29 cellular contexts compared by ENCODE assay signal in genomic region chr18:12014091-12014490, GRCh38. TPM values are rescaled to one million over a fixed set of nuclear protein-coding genes. Genes with fewer than 3 reads are reported as not detected.
A peak's percentile ranks its signal among the peaks of the same experiment; 100 is the strongest.
DNase-seq lines count a peak whose midpoint lies in the region; ATAC-seq, FAIRE-seq and TF ChIP-seq lines count a peak whose summit lies in the region.
"Had no signal": no experiment of that assay in that cellular context is flagged by ENCODE, and none has a peak within 500 bp of the region (broad histone marks: within the 10 kb centered on the region; RNA-seq: fewer than 3 reads in every experiment).

No MANE protein-coding gene starts in this region.

- peaks cover 16% of the 10 kb centered on the region for H3K36me3 Mint-ChIP-seq in neural progenitor cell

- H3K4me1 ChIP-seq in heart left ventricle = peaks cover 0 to 41% (median 9%) of the 10 kb centered on the region in 12 donors
- peaks cover 0 to 25% of the 10 kb centered on the region in 2 donors for H3K4me1 ChIP-seq in right atrium auricular region
- H3K4me1 ChIP-seq in esophagus squamous epithelium = peaks cover 32 to 85% (median 75%) of the 10 kb centered on the region in 3 donors
- no peaks in the 10 kb centered on the region for H3K4me1 ChIP-seq in neural progenitor cell
- peaks cover 83 to 86% of the 10 kb centered on the region in 2 donors for H3K4me1 ChIP-seq in thyroid gland

- FAIRE-seq in GM12891 (lab: Jason Lieb, UNC) = no peak
- FAIRE-seq: small intestine had no signal

- DNase-seq in heart left ventricle (no peak), right atrium auricular region (ENCODE audit: low spot score) (no peak), esophagus squamous epithelium (lab: John Stamatoyannopoulos, UW) (no peak), neural progenitor cell (ENCODE audit: low spot score) (no peak), thyroid gland (no peak), GM12891 (ENCODE audit: insufficient read length, low spot score) (no peak)
- DNase-seq: activated CD4-positive, alpha-beta T cell treated with anti-CD3 and anti-CD28 coated beads for 1 hour; activated CD8-positive, alpha-beta memory T cell treated with anti-CD3 and anti-CD28 coated beads, Interleukin-2, amount 50 U/mL, for 48 hours; activated CD8-positive, alpha-beta T cell treated with anti-CD3 and anti-CD28 coated beads for 36 hours; activated naive CD4-positive, alpha-beta T cell treated with anti-CD3 and anti-CD28 coated beads for 36 hours; COR-L47; DMS79; effector CD4-positive, alpha-beta T cell; GF-D8; head of caudate nucleus; HFFc6; NCI-H146; NCI-H345; occipital lobe; SHP77 treated with DMSO at 0.1 percent for 48 hours; small intestine; stimulated activated naive CD4-positive, alpha-beta T cell had no signal

- no peaks in the 10 kb centered on the region for H3K79me2 ChIP-seq in neural progenitor cell (ENCODE audit: low read depth)

- intact Hi-C loops in heart left ventricle (cut with DNase I) (no loop called here), esophagus squamous epithelium (cut with DNase I) (no loop called here), thyroid gland (cut with DNase I) (no loop called here)

- H3K27me3 ChIP-seq in heart left ventricle (no peaks in the 10 kb centered on the region), right atrium auricular region (no peaks in the 10 kb centered on the region), esophagus squamous epithelium (no peaks in the 10 kb centered on the region), neural progenitor cell (no peaks in the 10 kb centered on the region), thyroid gland (no peaks in the 10 kb centered on the region)

- no peak for TF ChIP-seq CTCF in heart left ventricle (IDR thresholded peaks at IDR 0.05)
- no peak for TF ChIP-seq CTCF in right atrium auricular region (IDR thresholded peaks at IDR 0.05)
- no peak for TF ChIP-seq CTCF in esophagus squamous epithelium (IDR thresholded peaks at IDR 0.05)
- no peak for TF ChIP-seq CTCF in neural progenitor cell (IDR thresholded peaks at IDR 0.05)
- TF ChIP-seq CTCF in thyroid gland (IDR thresholded peaks at IDR 0.05) = no peak

- no peaks in the 10 kb centered on the region for H3F3A ChIP-seq in neural progenitor cell (ENCODE audit: low read depth)

- no peak overlapping the region for H3K4me3 ChIP-seq in heart left ventricle
- H3K4me3 ChIP-seq in right atrium auricular region = no peak overlapping the region
- no peak overlapping the region for H3K4me3 ChIP-seq in esophagus squamous epithelium
- no peak overlapping the region for H3K4me3 ChIP-seq in neural progenitor cell
- H3K4me3 ChIP-seq in thyroid gland (replicated peaks in 1 of 3) = no peak overlapping the region

- ATAC-seq in heart left ventricle = no peak
- ATAC-seq in GM19395 (IDR thresholded peaks at IDR 0.05; ENCODE audit: unreplicated experiment) = no peak
- no peak for ATAC-seq in GM21423 (IDR thresholded peaks at IDR 0.05; ENCODE audit: unreplicated experiment)
- ATAC-seq: activated CD8-positive, alpha-beta T cell treated with anti-CD3 and anti-CD28 coated beads for 36 hours; Panc1 had no signal

- no peak overlapping the region for H3K9ac ChIP-seq in neural progenitor cell

- peaks cover 5% of the 10 kb centered on the region for H4K20me1 ChIP-seq in neural progenitor cell (ENCODE audit: low read depth)

- H3K4me3 Mint-ChIP-seq in neural progenitor cell = no peak overlapping the region
- H3K4me3 Mint-ChIP-seq: activated CD8-positive, alpha-beta T cell treated with anti-CD3 and anti-CD28 coated beads for 36 hours; activated naive CD4-positive, alpha-beta T cell treated with anti-CD3 and anti-CD28 coated beads for 36 hours; HFFc6; IgD-negative memory B cell; memory B cell; T-helper 2 cell treated with Interferon-gamma antibody and Interleukin-4, amounts not matched to agents 5 μg/mL and 100 μg/mL, for 36 hours had no signal

- H3K27me3 Mint-ChIP-seq in neural progenitor cell (ENCODE audit: insufficient read depth, low read depth) = peaks cover 2% of the 10 kb centered on the region
- H3K27me3 Mint-ChIP-seq: activated CD8-positive, alpha-beta T cell treated with anti-CD3 and anti-CD28 coated beads for 36 hours; IgD-negative memory B cell; memory B cell had no signal

- H3K9me3 ChIP-seq in heart left ventricle = no peaks in the 10 kb centered on the region
- H3K9me3 ChIP-seq in right atrium auricular region = no peaks in the 10 kb centered on the region
- no peaks in the 10 kb centered on the region for H3K9me3 ChIP-seq in esophagus squamous epithelium
- no peaks in the 10 kb centered on the region for H3K9me3 ChIP-seq in neural progenitor cell (ENCODE audit: low read depth)
- no peaks in the 10 kb centered on the region for H3K9me3 ChIP-seq in thyroid gland

- no peak overlapping the region for H2AFZ ChIP-seq in neural progenitor cell (replicated peaks)

- H3K4me2 ChIP-seq in neural progenitor cell = no peak overlapping the region

- H3K27ac ChIP-seq in heart left ventricle = peak overlapping the region in 10 of 12 donors; percentile 5 to 85 (median 74)
- no peak overlapping the region for H3K27ac ChIP-seq in right atrium auricular region
- H3K27ac ChIP-seq in esophagus squamous epithelium = peak overlapping the region; percentile 74 to 89 (median 80)
- H3K27ac ChIP-seq in neural progenitor cell = no peak overlapping the region
- H3K27ac ChIP-seq in thyroid gland = peak overlapping the region; percentile 89 to 95 (median 92)
- H3K27ac ChIP-seq: C4-2B had no signal

- no peaks in the 10 kb centered on the region for H3K9me3 Mint-ChIP-seq in neural progenitor cell
- H3K9me3 Mint-ChIP-seq: activated CD8-positive, alpha-beta T cell treated with anti-CD3 and anti-CD28 coated beads for 36 hours; activated naive CD4-positive, alpha-beta T cell treated with anti-CD3 and anti-CD28 coated beads for 36 hours; HFFc6; IgD-negative memory B cell; memory B cell; T-helper 2 cell treated with Interferon-gamma antibody and Interleukin-4, amounts not matched to agents 5 μg/mL and 100 μg/mL, for 36 hours had no signal

- H3K36me3 ChIP-seq in heart left ventricle = peaks cover 0 to 78% (median 35%) of the 10 kb centered on the region in 9 donors
- H3K36me3 ChIP-seq in right atrium auricular region = peaks cover 15% of the 10 kb centered on the region
- H3K36me3 ChIP-seq in esophagus squamous epithelium = peaks cover 0 to 88% (median 11%) of the 10 kb centered on the region in 3 donors
- H3K36me3 ChIP-seq in neural progenitor cell = no peaks in the 10 kb centered on the region
- H3K36me3 ChIP-seq in thyroid gland = no peaks in the 10 kb centered on the region

- WGBS in heart left ventricle, 4 donors = 89 to 93% (median 91%) methylated on average over 17 of the region's 17 CpGs
- 75 to 87% methylated on average over 7 to 13 of the region's 17 CpGs for WGBS in esophagus squamous epithelium, 2 donors
- WGBS in thyroid gland, 2 donors = 83 to 91% methylated on average over 17 of the region's 17 CpGs

- no peak for TF ChIP-seq POLR2A in heart left ventricle (IDR thresholded peaks at IDR 0.05)
- no peak for TF ChIP-seq POLR2A in esophagus squamous epithelium (IDR thresholded peaks at IDR 0.05)
- TF ChIP-seq POLR2A in thyroid gland (IDR thresholded peaks at IDR 0.05) = no peak
- no peak for TF ChIP-seq POLR2A in GM12891 (IDR thresholded peaks at IDR 0.05; ENCODE audit: low read depth, low read length)

- peak overlapping the region; percentile 64 for H3K27ac Mint-ChIP-seq in neural progenitor cell
- H3K27ac Mint-ChIP-seq: activated CD8-positive, alpha-beta T cell treated with anti-CD3 and anti-CD28 coated beads for 36 hours; activated naive CD4-positive, alpha-beta T cell treated with anti-CD3 and anti-CD28 coated beads for 36 hours; HFFc6; IgD-negative memory B cell; memory B cell; T-helper 2 cell treated with Interferon-gamma antibody and Interleukin-4, amounts not matched to agents 5 μg/mL and 100 μg/mL, for 36 hours had no signal

- H3K4me1 Mint-ChIP-seq in neural progenitor cell = peaks cover 32% of the 10 kb centered on the region
- H3K4me1 Mint-ChIP-seq: memory B cell had no signal

TF ChIP-seq in GM12891, 5 proteins besides CTCF, POLR2A, EP300 and RAD21:
- no peak for TF ChIP-seq POU2F2 (IDR thresholded peaks at IDR 0.05; ENCODE audit: low read depth, low read length)
- TF ChIP-seq POLR2AphosphoS5 (IDR thresholded peaks at IDR 0.05; ENCODE audit: low read depth, low read length) = no peak
- no peak for TF ChIP-seq TAF1 (IDR thresholded peaks at IDR 0.05; ENCODE audit: low read depth, low read length)
- TF ChIP-seq SPI1 (IDR thresholded peaks at IDR 0.05; ENCODE audit: low read depth, low read length) = no peak
- TF ChIP-seq PAX5 (IDR thresholded peaks at IDR 0.05; ENCODE audit: insufficient read depth, low read length, severe bottlenecking) = no peak
TF ChIP-seq in GM12891: peak in this region for 0.

RNA-seq across cellular contexts. Expression of gene IMPA2, which starts 32.8 kb away (rescaled TPM):
- total RNA-seq in heart left ventricle = 10 to 100 TPM; 18.1 to 73.0 (median 44.3) TPM
- polyA plus RNA-seq in heart left ventricle = 10 to 100 TPM; 19.9 to 34.9 TPM
- 10 to 100 TPM; 20.2 to 22.9 TPM for total RNA-seq in right atrium auricular region
- total RNA-seq in esophagus squamous epithelium = 100 to 1,000 TPM; 121 to 235 (median 164) TPM
- 41.9 and 85.3 TPM in 2 replicates for total RNA-seq in neural progenitor cell (ENCODE audit: low replicate concordance)
- 10 to 100 TPM; 42.5 to 75.8 (median 54.3) TPM for total RNA-seq in thyroid gland
- polyA plus RNA-seq in GM12891 (2012; ENCODE audit: low read depth, missing spikeins) = 5.9 TPM

Comparison
In these comparisons a context has a peak if more than half of its experiments do, and no peak if none do; other contexts are left out.
1. H3K27ac ChIP-seq: peak in heart left ventricle (10 of 12), esophagus squamous epithelium (4 of 4) and thyroid gland (3 of 3); none in right atrium auricular region (0 of 2) and neural progenitor cell (single experiment).